ENCODE assay signal across 9 cellular contexts in the genomic region with DNA sequence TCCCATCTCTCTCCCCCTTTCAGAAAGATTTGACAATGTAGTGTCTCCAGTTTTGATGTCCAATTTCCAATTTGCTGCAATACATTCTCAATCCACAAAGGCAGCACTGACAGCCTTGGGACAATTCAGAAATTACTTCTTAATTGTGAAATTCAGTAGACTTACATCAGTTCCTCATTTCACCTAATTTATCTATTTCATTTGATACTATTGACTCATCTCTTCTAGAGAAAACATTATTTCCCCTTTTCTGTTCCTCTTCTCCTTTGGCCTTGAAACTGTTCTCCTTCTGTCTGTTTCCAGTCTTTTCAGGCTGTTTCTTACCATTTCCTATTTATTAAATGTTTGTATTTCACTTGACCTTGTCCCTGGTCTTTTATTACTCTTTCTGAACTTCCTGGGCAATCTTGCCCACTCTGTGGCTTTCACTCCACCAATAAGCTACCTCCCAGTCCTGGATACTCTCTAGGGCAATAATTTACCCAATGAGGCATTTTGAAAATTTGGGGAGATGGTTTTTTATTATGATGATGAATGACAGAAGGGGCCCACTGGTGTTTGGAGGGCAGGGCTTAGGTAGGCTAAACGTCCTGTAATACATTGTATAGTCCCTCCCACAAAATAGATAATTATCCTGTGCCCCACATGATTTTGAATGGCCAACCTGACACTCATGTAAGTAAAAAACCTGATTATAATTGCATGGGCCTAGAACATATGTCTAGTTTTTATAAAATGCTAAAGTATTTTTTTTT.
DNase-seq lines count a peak whose midpoint lies in the region; ATAC-seq lines count a peak whose summit lies in the region.
"Had no signal": no experiment of that assay in that cellular context is flagged by ENCODE, and none has a peak within 500 bp of the region (broad histone marks: within the 10 kb centered on the region; RNA-seq: fewer than 3 reads in every experiment).

No MANE protein-coding gene starts in this region.

- peak; percentile 5 for DNase-seq in amniotic epithelial cell (ENCODE audit: low read depth)
- no peak for DNase-seq in activated CD4-positive, alpha-beta T cell treated with anti-CD3 and anti-CD28 coated beads, Interleukin-2, amount 10 ng/mL, durations not matched to agents 24 days and 14 days
- DNase-seq in NCI-H510A treated with DMSO at 0.1 percent for 48 hours (lab: John Stamatoyannopoulos, UW), result no peak
- DNase-seq in immature natural killer cell, result no peak
- DNase-seq in NCI-H2196 treated with DMSO at 0.1 percent for 48 hours (lab: John Stamatoyannopoulos, UW; ENCODE audit: unreplicated experiment), result no peak
- DNase-seq: activated effector memory CD4-positive, alpha-beta T cell treated with Interleukin-2 at 50 U/mL for 16 hours had no signal

- intact Hi-C loops in activated CD4-positive, alpha-beta T cell treated with anti-CD3 and anti-CD28 coated beads, Interleukin-2, amount 10 ng/mL, durations not matched to agents 24 days and 14 days (cut with micrococcal nuclease), result no loop called here

- H3K4me1 Mint-ChIP-seq in activated CD4-positive, alpha-beta T cell treated with anti-CD3 and anti-CD28 coated beads, Interleukin-2, amount 10 ng/mL, durations not matched to agents 24 days and 14 days, result no peaks in the 10 kb centered on the region
- H3K4me1 Mint-ChIP-seq in immature natural killer cell, result no peaks in the 10 kb centered on the region

- peak; percentile 96 for ATAC-seq in GM18502 (IDR thresholded peaks at IDR 0.05; ENCODE audit: poor library complexity, unreplicated experiment)
- ATAC-seq in GM21515 (IDR thresholded peaks at IDR 0.05; ENCODE audit: unreplicated experiment), result peak; percentile 92
- peak; percentile 94 for ATAC-seq in HG03342 (IDR thresholded peaks at IDR 0.05; ENCODE audit: unreplicated experiment)

- no peak overlapping the region for H3K27ac Mint-ChIP-seq in activated CD4-positive, alpha-beta T cell treated with anti-CD3 and anti-CD28 coated beads, Interleukin-2, amount 10 ng/mL, durations not matched to agents 24 days and 14 days
- no peak overlapping the region for H3K27ac Mint-ChIP-seq in immature natural killer cell

- H3K27me3 Mint-ChIP-seq in activated CD4-positive, alpha-beta T cell treated with anti-CD3 and anti-CD28 coated beads, Interleukin-2, amount 10 ng/mL, durations not matched to agents 24 days and 14 days, result no peaks in the 10 kb centered on the region
- peaks cover 0 to 2% (median 0%) of the 10 kb centered on the region in 3 donors for H3K27me3 Mint-ChIP-seq in immature natural killer cell (ENCODE audit: low read depth in 3 of 3)

- H3K9me3 Mint-ChIP-seq in activated CD4-positive, alpha-beta T cell treated with anti-CD3 and anti-CD28 coated beads, Interleukin-2, amount 10 ng/mL, durations not matched to agents 24 days and 14 days, result no peaks in the 10 kb centered on the region
- H3K9me3 Mint-ChIP-seq in immature natural killer cell, result peaks cover 0 to 7% (median 0%) of the 10 kb centered on the region in 6 donors

- H3K4me3 Mint-ChIP-seq in activated CD4-positive, alpha-beta T cell treated with anti-CD3 and anti-CD28 coated beads, Interleukin-2, amount 10 ng/mL, durations not matched to agents 24 days and 14 days, result no peak overlapping the region
- H3K4me3 Mint-ChIP-seq in immature natural killer cell, result no peak overlapping the region

- H3K36me3 Mint-ChIP-seq in activated CD4-positive, alpha-beta T cell treated with anti-CD3 and anti-CD28 coated beads, Interleukin-2, amount 10 ng/mL, durations not matched to agents 24 days and 14 days (ENCODE audit: low read depth), result no peaks in the 10 kb centered on the region
- H3K36me3 Mint-ChIP-seq in immature natural killer cell, result no peaks in the 10 kb centered on the region
